ENCODE assay signal across 1 cellular context in genomic region chr7:82506208-82506607, GRCh38.
TF ChIP-seq lines count a peak whose summit lies in the region.

No MANE protein-coding gene starts in this region.

TF ChIP-seq in H1, 55 proteins besides CTCF, POLR2A, EP300 and RAD21 (continued from another document):
- TF ChIP-seq POU5F1 (IDR thresholded peaks at IDR 0.05; ENCODE audit: low read depth, low read length) (no peak), TAF7 (optimal IDR thresholded peaks at IDR 0.05; ENCODE audit: borderline replicate concordance, low read depth, low read length) (no peak), CTBP2 (IDR thresholded peaks at IDR 0.05; ENCODE audit: borderline replicate concordance, insufficient read depth, insufficient read length, low read length) (no peak), JUN (IDR thresholded peaks at IDR 0.05; ENCODE audit: low read depth, low read length) (no peak), KDM5A (IDR thresholded peaks at IDR 0.05; ENCODE audit: low read length) (no peak), GTF2F1 (IDR thresholded peaks at IDR 0.05; ENCODE audit: borderline replicate concordance, low read depth, low read length) (no peak), SUZ12 (IDR thresholded peaks at IDR 0.05; ENCODE audit: low read length) (no peak), RXRA (IDR thresholded peaks at IDR 0.05; ENCODE audit: insufficient read depth, low read depth, low read length) (no peak)
